ENCODE assay signal across 8 cellular contexts in genomic region chr7:127792528-127793342, GRCh38.
DNase-seq lines count a peak whose midpoint lies in the region; ATAC-seq and TF ChIP-seq lines count a peak whose summit lies in the region.

No MANE protein-coding gene starts in this region.

- DNase-seq in heart right ventricle: no peak
- no peak for DNase-seq in Right ventricle myocardium superior
- DNase-seq in NCI-H748 (lab: John Stamatoyannopoulos, UW; ENCODE audit: unreplicated experiment): peak; percentile 61
- peak; percentile 6 for DNase-seq in activated naive CD8-positive, alpha-beta T cell treated with anti-CD3 and anti-CD28 coated beads for 36 hours
- peak; percentile 88 for DNase-seq in mesendoderm
- DNase-seq in G401 (ENCODE audit: low spot score): no peak
- DNase-seq in AG08395 (ENCODE audit: low spot score): no peak

- H3K4me3 Mint-ChIP-seq in activated naive CD8-positive, alpha-beta T cell treated with anti-CD3 and anti-CD28 coated beads for 36 hours: no peak overlapping the region

- no peak overlapping the region for H3K9ac ChIP-seq in mesendoderm (ENCODE audit: low read length)

- no peaks in the 10 kb centered on the region for H3K9me3 Mint-ChIP-seq in activated naive CD8-positive, alpha-beta T cell treated with anti-CD3 and anti-CD28 coated beads for 36 hours

- in situ Hi-C loops in G401 (cut with HindIII; ENCODE audit: low sequenced_read_pairs): no loop called here

- H3K27ac ChIP-seq in heart right ventricle (no peak overlapping the region), mesendoderm (ENCODE audit: low read depth, low read length) (no peak overlapping the region)

- no peak overlapping the region for H3K18ac ChIP-seq in mesendoderm (ENCODE audit: low read length)

- no peaks in the 10 kb centered on the region for H3K36me3 ChIP-seq in heart right ventricle
- no peaks in the 10 kb centered on the region for H3K36me3 ChIP-seq in mesendoderm (ENCODE audit: control insufficient read depth, insufficient read depth, low read length)

- no peak overlapping the region for H2BK15ac ChIP-seq in mesendoderm (replicated peaks; ENCODE audit: low read depth)

- peaks cover 22% of the 10 kb centered on the region for H3K79me2 ChIP-seq in mesendoderm (ENCODE audit: control insufficient read depth, insufficient read depth, low read length)

- peaks cover 29% of the 10 kb centered on the region for H3K4me1 Mint-ChIP-seq in activated naive CD8-positive, alpha-beta T cell treated with anti-CD3 and anti-CD28 coated beads for 36 hours

- peak in 7 of 9 donors; percentile 32 to 68 (median 45) for TF ChIP-seq CTCF in heart right ventricle (IDR thresholded peaks at IDR 0.05)

- no peak overlapping the region for H3K4me3 ChIP-seq in heart right ventricle
- H3K4me3 ChIP-seq in mesendoderm (ENCODE audit: low read length): no peak overlapping the region

- H2BK5ac ChIP-seq in mesendoderm (ENCODE audit: low read length): no peak overlapping the region

- H3K23ac ChIP-seq in mesendoderm (ENCODE audit: low read length): no peak overlapping the region

- H3K9me3 ChIP-seq in heart right ventricle: no peaks in the 10 kb centered on the region

- no peak overlapping the region for H4K8ac ChIP-seq in mesendoderm (ENCODE audit: low read depth, low read length)

- peaks cover 18% of the 10 kb centered on the region for H3K79me1 ChIP-seq in mesendoderm (ENCODE audit: low read length)

- no peak overlapping the region for H3K27ac Mint-ChIP-seq in activated naive CD8-positive, alpha-beta T cell treated with anti-CD3 and anti-CD28 coated beads for 36 hours

- no peak overlapping the region for H2AK5ac ChIP-seq in mesendoderm (ENCODE audit: low read length)

- ATAC-seq in heart right ventricle (peak in 1 of 8 donors; percentile 49), Right ventricle myocardium superior (ENCODE audit: poor library complexity) (no peak), HG03139 (IDR thresholded peaks at IDR 0.05; ENCODE audit: unreplicated experiment) (no peak)

- H3K4ac ChIP-seq in mesendoderm (ENCODE audit: low read depth, low read length): no peak overlapping the region

- intact Hi-C loops in heart right ventricle (cut with DNase I) (no loop called here), Right ventricle myocardium superior (cut with DNase I) (no loop called here)

- H3K4me1 ChIP-seq in heart right ventricle: peaks cover 0 to 53% (median 7%) of the 10 kb centered on the region in 9 donors
- H3K4me1 ChIP-seq in mesendoderm (ENCODE audit: control insufficient read depth, low read depth, low read length): peaks cover 2% of the 10 kb centered on the region

- H3K4me2 ChIP-seq in mesendoderm (ENCODE audit: low read length): no peak overlapping the region

- WGBS in heart right ventricle, 2 donors: 94 to 95% methylated on average over 5 of the region's 5 CpGs
- no CpG with 5 or more reads among the region's 5 CpGs for WGBS in mesendoderm (ENCODE audit: extremely low coverage, insufficient coverage, low lambda C conversion rate)

- no peak overlapping the region for H3K56ac ChIP-seq in mesendoderm (ENCODE audit: low read length)

- H3K27me3 ChIP-seq in heart right ventricle (no peaks in the 10 kb centered on the region), mesendoderm (ENCODE audit: insufficient read depth, low read length, poor library complexity) (no peaks in the 10 kb centered on the region)

- no peaks in the 10 kb centered on the region for H3K27me3 Mint-ChIP-seq in activated naive CD8-positive, alpha-beta T cell treated with anti-CD3 and anti-CD28 coated beads for 36 hours

- no peak overlapping the region for H2BK120ac ChIP-seq in mesendoderm (ENCODE audit: low read depth, low read length)

- peaks cover 25% of the 10 kb centered on the region for H3K36me3 Mint-ChIP-seq in activated naive CD8-positive, alpha-beta T cell treated with anti-CD3 and anti-CD28 coated beads for 36 hours

- no peak overlapping the region for H4K5ac ChIP-seq in mesendoderm (ENCODE audit: low read length)

Comparison
In these comparisons a context has a peak if more than half of its experiments do, and no peak if none do; other contexts are left out.
1. DNase-seq: peak in NCI-H748 (single experiment), activated naive CD8-positive, alpha-beta T cell treated with anti-CD3 and anti-CD28 coated beads for 36 hours (single experiment) and mesendoderm (single experiment); none in heart right ventricle (0 of 2), Right ventricle myocardium superior (single experiment), G401 (single experiment) and AG08395 (single experiment).